In genomic region chr5:5739490-5739945, GRCh38 we compare ENCODE assay signal across 18 cellular contexts.
DNase-seq lines count a peak whose midpoint lies in the region; ATAC-seq, FAIRE-seq and TF ChIP-seq lines count a peak whose summit lies in the region.
"Had no signal": no experiment of that assay in that cellular context is flagged by ENCODE, and none has a peak within 500 bp of the region (broad histone marks: within the 10 kb centered on the region; RNA-seq: fewer than 3 reads in every experiment).

No MANE protein-coding gene starts in this region.

- SMC1A ChIA-PET in GM12878 (lab: Charles Lee; ENCODE audit: uncharacterized antibody, unreplicated experiment), result interaction anchor here (0.6 to 2.0 kb wide), 7 partner anchors 8 to 117 kb away, joined by 3 to 13 read pairs (median 4); no protein-coding TSS in a partner anchor

- FAIRE-seq in GM12878 (lab: Jason Lieb, UNC), result no peak

- CTCF ChIA-PET in GM12878 (lab: Yijun Ruan, JAX), result interaction anchor here (0.8 kb wide), 1 partner anchor 9 kb away, joined by 5 read pairs; no protein-coding TSS in a partner anchor

- no peaks in the 10 kb centered on the region for H3K36me3 ChIP-seq in GM12878 (ENCODE audit: control insufficient read depth in 2 of 2, insufficient read depth in 2 of 2, low read length in 1 of 2)
- H3K36me3 ChIP-seq: SJSA1 had no signal

- RAD21 ChIA-PET in GM12878 (lab: Charles Lee; ENCODE audit: unreplicated experiment), result interaction anchor here (1.2 kb wide), 1 partner anchor 13 kb away, joined by 3 read pairs; no protein-coding TSS in a partner anchor

- TF ChIP-seq CTCF in GM12878 (IDR thresholded peaks at IDR 0.05 in 2 of 3, conservative IDR thresholded peaks at IDR 0.05 in 1 of 3; ENCODE audit: control insufficient read depth in 2 of 3, extremely low read depth in 1 of 3, insufficient read depth in 1 of 3, low read depth in 3 of 3, low read length in 3 of 3), result no peak

- DNase-seq in GM12878 (ENCODE audit: low read depth, low spot score), result no peak
- DNase-seq in AG08395 (ENCODE audit: low spot score), result no peak
- no peak for DNase-seq in CD1c-positive myeloid dendritic cell (ENCODE audit: extremely low spot score)
- DNase-seq in activated CD8-positive, alpha-beta memory T cell treated with anti-CD3 and anti-CD28 coated beads, Interleukin-2, amount 50 U/mL, for 48 hours, result no peak
- DNase-seq: activated CD4-positive, alpha-beta T cell treated with anti-CD3 and anti-CD28 coated beads, Interleukin-2, amount 10 ng/mL, durations not matched to agents 7 days and 5 days; activated T-cell treated with anti-CD3 and anti-CD28 coated beads, Interleukin-2, amount 50 U/mL, for 24 hours; central memory CD4-positive, alpha-beta T cell; effector memory CD8-positive, alpha-beta T cell; left cardiac atrium; NCI-H1436 treated with DMSO at 0.1 percent for 48 hours; NCI-H345; stimulated activated CD4-positive, alpha-beta T cell treated with anti-CD3 and anti-CD28 coated beads, Interleukin-4, amount 100 ng/mL, for 4 hours had no signal

- H3K27me3 ChIP-seq in GM12878 (replicated peaks in 1 of 2; ENCODE audit: control insufficient read depth in 2 of 2, insufficient read depth in 2 of 2, low read length in 1 of 2), result no peaks in the 10 kb centered on the region
- H3K27me3 ChIP-seq: SJSA1 had no signal

- no peak overlapping the region for H3K4me3 ChIP-seq in GM12878
- H3K4me3 ChIP-seq: SJSA1 had no signal

- TF ChIP-seq EP300 in GM12878 (IDR thresholded peaks at IDR 0.05; ENCODE audit: borderline replicate concordance in 1 of 2, control insufficient read depth in 1 of 2, low read depth in 2 of 2, low read length in 2 of 2), result no peak

- POLR2A ChIA-PET in GM12878 (lab: Charles Lee), result no interaction called here

- in situ Hi-C loops in GM12878 (cut with MboI), result no loop called here

- H3K9me3 ChIP-seq in GM12878 (replicated peaks; ENCODE audit: control insufficient read depth, insufficient read depth, low read length), result peaks cover 2% of the 10 kb centered on the region; the same call in 1 of the 3 replicates

- no peak overlapping the region for H3K9ac ChIP-seq in GM12878 (ENCODE audit: control insufficient read depth, insufficient read depth, low read length)

- no peaks in the 10 kb centered on the region for H3K36me3 Mint-ChIP-seq in activated T-helper 17 cell treated with anti-CD3 and anti-CD28 coated beads, Interleukin-2, amount 50 U/mL, for 72 hours (ENCODE audit: low read depth)
- H3K36me3 Mint-ChIP-seq: type B pancreatic cell had no signal

- 15% methylated on average over 3 of the region's 3 CpGs for WGBS in GM12878 (ENCODE audit: insufficient coverage, insufficient replicate concordance, low lambda C conversion rate, missing lambda C conversion rate)

- no peak overlapping the region for H3K27ac ChIP-seq in GM12878 (ENCODE audit: control insufficient read depth, insufficient read depth)
- H3K27ac ChIP-seq: SJSA1 had no signal

- no peak overlapping the region for H3K27ac Mint-ChIP-seq in activated T-helper 17 cell treated with anti-CD3 and anti-CD28 coated beads, Interleukin-2, amount 50 U/mL, for 72 hours
- H3K27ac Mint-ChIP-seq: activated CD4-positive, alpha-beta T cell treated with anti-CD3 and anti-CD28 coated beads, Interleukin-2, amount 10 ng/mL, durations not matched to agents 7 days and 5 days; activated T-cell treated with anti-CD3 and anti-CD28 coated beads, Interleukin-2, amount 50 U/mL, for 24 hours; effector memory CD8-positive, alpha-beta T cell; type B pancreatic cell had no signal

- no peak overlapping the region for H3K4me3 Mint-ChIP-seq in activated T-helper 17 cell treated with anti-CD3 and anti-CD28 coated beads, Interleukin-2, amount 50 U/mL, for 72 hours
- H3K4me3 Mint-ChIP-seq: activated CD4-positive, alpha-beta T cell treated with anti-CD3 and anti-CD28 coated beads, Interleukin-2, amount 10 ng/mL, durations not matched to agents 7 days and 5 days; activated T-cell treated with anti-CD3 and anti-CD28 coated beads, Interleukin-2, amount 50 U/mL, for 24 hours; effector memory CD8-positive, alpha-beta T cell; type B pancreatic cell had no signal

- no peak for TF ChIP-seq RAD21 in GM12878 (IDR thresholded peaks at IDR 0.05; ENCODE audit: insufficient read depth, low read depth, low read length)

- H3K79me2 ChIP-seq in GM12878 (ENCODE audit: control insufficient read depth, insufficient read depth, low read length), result no peaks in the 10 kb centered on the region

- peaks cover 9% of the 10 kb centered on the region for H3K9me3 Mint-ChIP-seq in activated T-helper 17 cell treated with anti-CD3 and anti-CD28 coated beads, Interleukin-2, amount 50 U/mL, for 72 hours

- H3K27me3 Mint-ChIP-seq in activated T-helper 17 cell treated with anti-CD3 and anti-CD28 coated beads, Interleukin-2, amount 50 U/mL, for 72 hours, result peaks cover 11% of the 10 kb centered on the region
- H3K27me3 Mint-ChIP-seq: activated CD4-positive, alpha-beta T cell treated with anti-CD3 and anti-CD28 coated beads, Interleukin-2, amount 10 ng/mL, durations not matched to agents 7 days and 5 days had no signal

- H3K4me2 ChIP-seq in GM12878 (ENCODE audit: control insufficient read depth, insufficient read depth), result no peak overlapping the region

- no peaks in the 10 kb centered on the region for H3K4me1 Mint-ChIP-seq in activated T-helper 17 cell treated with anti-CD3 and anti-CD28 coated beads, Interleukin-2, amount 50 U/mL, for 72 hours
- H3K4me1 Mint-ChIP-seq: activated CD4-positive, alpha-beta T cell treated with anti-CD3 and anti-CD28 coated beads, Interleukin-2, amount 10 ng/mL, durations not matched to agents 7 days and 5 days had no signal

- H4K20me1 ChIP-seq in GM12878 (ENCODE audit: control insufficient read depth, insufficient read depth), result no peaks in the 10 kb centered on the region

- H2AFZ ChIP-seq in GM12878 (ENCODE audit: control insufficient read depth, low read depth, low read length), result no peak overlapping the region

- BruUV-seq in GM12878 (replicated peaks; lab: Mats Ljungman, UMichigan), result no TSS peak

- ATAC-seq in GM18867 (IDR thresholded peaks at IDR 0.05; ENCODE audit: unreplicated experiment) (peak; percentile 30), GM21390 (IDR thresholded peaks at IDR 0.05; ENCODE audit: unreplicated experiment) (peak; percentile 24), HG03108 (IDR thresholded peaks at IDR 0.05; ENCODE audit: unreplicated experiment) (peak; percentile 28), GM12878 (peak; percentile 20; the same call in 2 of the 3 replicates)
- ATAC-seq in activated T-helper 17 cell treated with anti-CD3 and anti-CD28 coated beads, Interleukin-2, amount 50 U/mL, for 72 hours (replicated peaks), result no peak
- ATAC-seq: effector memory CD8-positive, alpha-beta T cell; left cardiac atrium had no signal

- no peak for TF ChIP-seq POLR2A in GM12878 (IDR thresholded peaks at IDR 0.05; ENCODE audit: low read depth, low read length)

- peaks cover 5% of the 10 kb centered on the region; the same call in 1 of the 2 replicates for H3K4me1 ChIP-seq in GM12878 (ENCODE audit: control insufficient read depth, insufficient read depth, low read length)
- H3K4me1 ChIP-seq: SJSA1 had no signal

- intact Hi-C loops in GM12878 (cut with micrococcal nuclease; ENCODE audit: unreplicated experiment), result no loop called here

TF ChIP-seq in GM12878, 131 proteins besides CTCF, POLR2A, EP300 and RAD21 (continues in another document):
- TF ChIP-seq NR2F1 (conservative IDR thresholded peaks at IDR 0.05), result no peak
- no peak for TF ChIP-seq TARDBP (IDR thresholded peaks at IDR 0.05; ENCODE audit: borderline replicate concordance)
- TF ChIP-seq NR2C1 (IDR thresholded peaks at IDR 0.05), result no peak
- TF ChIP-seq CEBPB (IDR thresholded peaks at IDR 0.05; ENCODE audit: borderline replicate concordance in 1 of 2, low read depth in 2 of 2, low read length in 2 of 2), result no peak
- no peak for TF ChIP-seq ATF7 (IDR thresholded peaks at IDR 0.05; ENCODE audit: low read depth)
- no peak for TF ChIP-seq IRF3 (IDR thresholded peaks at IDR 0.05)
- no peak for TF ChIP-seq HSF1 (IDR thresholded peaks at IDR 0.05; ENCODE audit: low read depth, low read length)
- TF ChIP-seq RBBP5 (conservative IDR thresholded peaks at IDR 0.05), result no peak
- no peak for TF ChIP-seq EZH2 (IDR thresholded peaks at IDR 0.05; ENCODE audit: borderline replicate concordance, control insufficient read depth, low read depth, low read length)
- TF ChIP-seq PKNOX1 (IDR thresholded peaks at IDR 0.05), result no peak
- no peak for TF ChIP-seq SIN3A (IDR thresholded peaks at IDR 0.05; ENCODE audit: low read depth, low read length)
